In the genomic region with DNA sequence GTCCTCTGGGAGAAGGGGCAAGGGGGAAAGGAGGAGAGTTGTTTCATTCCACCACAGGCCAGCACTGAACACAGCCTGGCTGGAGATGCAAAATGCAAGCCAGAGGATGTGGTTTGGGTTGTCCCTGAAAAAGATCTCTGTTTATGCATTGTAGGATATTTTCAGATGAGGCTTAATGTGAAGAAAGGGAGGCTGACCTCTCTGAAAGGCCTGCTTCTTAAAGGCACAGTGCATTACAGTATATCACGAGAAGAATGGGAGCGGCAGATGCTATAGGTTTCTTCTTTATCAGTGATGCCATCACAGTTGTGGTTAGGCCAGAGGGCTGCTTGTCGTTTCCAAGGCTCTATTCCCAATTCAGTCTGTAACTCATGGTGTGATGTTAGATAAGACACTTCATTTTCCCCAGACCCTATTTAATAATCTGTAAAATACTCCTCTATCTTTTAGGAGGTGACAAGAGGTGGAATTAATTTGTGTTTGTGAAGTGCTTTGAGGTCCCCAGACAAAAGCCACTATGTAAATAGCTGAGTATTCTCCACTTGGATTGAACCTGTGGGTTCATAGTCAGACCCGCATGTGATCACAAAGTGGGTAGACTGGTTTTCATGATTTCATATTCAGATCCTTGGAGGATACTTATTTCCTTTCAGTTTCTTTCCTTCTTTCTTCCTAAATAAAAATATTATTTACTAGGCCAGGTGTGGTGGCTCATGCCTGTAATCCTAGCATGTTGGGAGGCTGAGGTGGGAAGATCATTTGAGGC, we compare ENCODE assay signal across 15 cellular contexts.
DNase-seq lines count a peak whose midpoint lies in the region; ATAC-seq and TF ChIP-seq lines count a peak whose summit lies in the region.
"Had no signal": no experiment of that assay in that cellular context is flagged by ENCODE, and none has a peak within 500 bp of the region (broad histone marks: within the 10 kb centered on the region; RNA-seq: fewer than 3 reads in every experiment).

No MANE protein-coding gene starts in this region.

- DNase-seq in A172 (ENCODE audit: low spot score) (peak; percentile 68), GF-D8 (lab: John Stamatoyannopoulos, UW) (peak; percentile 14), Panc1 (ENCODE audit: low read depth, low spot score) (no peak), erythroblast (lab: John Stamatoyannopoulos, UW) (peak; percentile 36 to 74), hepatocyte (ENCODE audit: low spot score) (no peak), DMS53 (lab: John Stamatoyannopoulos, UW) (no peak), NCI-H345 (lab: John Stamatoyannopoulos, UW) (no peak)
- DNase-seq: activated T-cell treated with anti-CD3 and anti-CD28 coated beads, Interleukin-2, amount 50 U/mL, for 24 hours; AML-193; body of pancreas; NCI-H2227 treated with DMSO at 0.1 percent for 48 hours; ovary had no signal

- no TSS peak for BruUV-seq in Panc1 (replicated peaks; lab: Mats Ljungman, UMichigan)

- TF ChIP-seq CTCF in Panc1 (IDR thresholded peaks at IDR 0.05): no peak
- no peak for TF ChIP-seq CTCF in hepatocyte (IDR thresholded peaks at IDR 0.05; ENCODE audit: poor library complexity)

- no peak overlapping the region for H3K4me2 ChIP-seq in hepatocyte

- TF ChIP-seq POLR2A in erythroblast (IDR thresholded peaks at IDR 0.05; ENCODE audit: low read length): no peak

- CTCF ChIA-PET in Panc1 (lab: Charles Lee): interaction anchor here (0.6 to 0.7 kb wide), 2 partner anchors 169 to 833 kb away, joined by 3 to 4 read pairs; no protein-coding TSS in a partner anchor

- H3K9me3 ChIP-seq in Panc1 (ENCODE audit: control insufficient read depth, insufficient read depth, low read depth, low read length) (no peaks in the 10 kb centered on the region), hepatocyte (ENCODE audit: low read depth) (no peaks in the 10 kb centered on the region)
- H3K9me3 ChIP-seq: body of pancreas, ovary, vagina had no signal

- intact Hi-C loops in Panc1 (cut with micrococcal nuclease; ENCODE audit: unreplicated experiment): loop anchor here (5.0 kb wide), 1 partner anchor 131 kb away; no protein-coding TSS in a partner anchor

- H3K79me2 ChIP-seq in hepatocyte: no peaks in the 10 kb centered on the region

- H3K27me3 ChIP-seq in Panc1 (ENCODE audit: control insufficient read depth, insufficient read depth, low read length) (no peaks in the 10 kb centered on the region), hepatocyte (no peaks in the 10 kb centered on the region)
- H3K27me3 ChIP-seq: body of pancreas, ovary, vagina had no signal

- POLR2A ChIA-PET in Panc1 (lab: Charles Lee): no interaction called here

- no peaks in the 10 kb centered on the region for H4K20me1 ChIP-seq in hepatocyte (ENCODE audit: insufficient read depth, poor library complexity, severe bottlenecking)

- H2AFZ ChIP-seq in hepatocyte: no peak overlapping the region

- H3K4me1 ChIP-seq in Panc1 (ENCODE audit: control insufficient read depth, insufficient read depth, low read length): peaks cover 19% of the 10 kb centered on the region
- H3K4me1 ChIP-seq in hepatocyte (ENCODE audit: insufficient read depth): peaks cover 29% of the 10 kb centered on the region

- H3K36me3 ChIP-seq in Panc1 (ENCODE audit: control insufficient read depth, insufficient read depth, low read length): no peaks in the 10 kb centered on the region
- H3K36me3 ChIP-seq in hepatocyte (replicated peaks; ENCODE audit: insufficient read depth, low read depth): no peaks in the 10 kb centered on the region
- H3K36me3 ChIP-seq: ovary, vagina had no signal

- 61% methylated on average over 4 of the region's 4 CpGs for WGBS in hepatocyte (ENCODE audit: low lambda C conversion rate, missing lambda C conversion rate)

- no peaks in the 10 kb centered on the region for H3K9me2 ChIP-seq in hepatocyte (replicated peaks; ENCODE audit: insufficient read depth)

- no peak for ATAC-seq in Panc1
- no peak for ATAC-seq in GM21381 (IDR thresholded peaks at IDR 0.05; ENCODE audit: unreplicated experiment)
- ATAC-seq: body of pancreas, WTC11 had no signal

- H3K4me3 ChIP-seq in Panc1 (ENCODE audit: low read depth in 2 of 2, low read length in 2 of 2) (no peak overlapping the region), hepatocyte (no peak overlapping the region)
- H3K4me3 ChIP-seq: body of pancreas, ovary, vagina had no signal

- H3K27ac ChIP-seq in Panc1 (ENCODE audit: low read length): peak overlapping the region; percentile 52; the same call in 1 of the 2 replicates
- H3K27ac ChIP-seq in hepatocyte: no peak overlapping the region
- H3K27ac ChIP-seq: body of pancreas, ovary had no signal

- in situ Hi-C loops in Panc1 (cut with HindIII; ENCODE audit: low pct_unique_long_range_greater_than_20kb, low sequenced_read_pairs): no loop called here

Comparison
In these comparisons a context has a peak if more than half of its experiments do, and no peak if none do; other contexts are left out.
1. DNase-seq: peak in A172 (single experiment), GF-D8 (single experiment) and erythroblast (2 of 2); none in Panc1 (single experiment), hepatocyte (single experiment), DMS53 (single experiment) and NCI-H345 (single experiment).